13 cellular contexts compared by ENCODE assay signal in the genomic region with DNA sequence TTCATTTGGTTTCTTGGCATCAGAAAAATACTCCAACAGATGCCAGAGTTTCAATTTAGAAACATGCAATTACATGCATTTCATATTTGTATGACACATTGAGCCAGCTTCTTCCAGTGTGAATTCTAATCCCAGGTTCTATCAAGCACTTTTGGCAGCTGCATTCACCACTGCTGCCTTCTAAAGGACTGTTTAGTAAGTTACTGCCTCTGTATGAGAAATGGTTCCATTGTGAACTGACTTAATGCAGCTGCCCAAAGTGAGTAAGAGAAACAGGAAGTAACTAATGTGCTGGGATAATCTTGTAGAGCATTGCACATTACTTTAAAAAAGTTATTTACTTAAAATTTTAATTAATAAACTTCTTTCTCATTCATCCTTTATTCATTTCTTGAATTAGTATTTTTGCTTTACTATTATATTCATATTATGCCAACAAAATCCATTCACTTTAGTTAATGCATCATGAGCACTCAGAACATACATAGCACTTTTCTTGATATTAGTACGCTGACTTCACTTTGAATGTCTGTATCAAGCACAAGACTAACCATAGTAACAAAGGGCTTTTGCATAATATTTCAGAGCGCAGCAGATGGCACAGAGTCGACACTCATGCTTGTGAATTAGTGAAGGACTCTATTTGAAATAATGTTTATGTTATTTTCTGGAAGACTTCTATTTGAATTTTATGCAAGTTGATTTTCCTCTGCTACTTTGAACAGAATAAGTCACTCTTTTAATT. TPM values are rescaled to one million over a fixed set of nuclear protein-coding genes. Genes with fewer than 3 reads are reported as not detected.
DNase-seq lines count a peak whose midpoint lies in the region; ATAC-seq and TF ChIP-seq lines count a peak whose summit lies in the region.
"Had no signal": no experiment of that assay in that cellular context is flagged by ENCODE, and none has a peak within 500 bp of the region (broad histone marks: within the 10 kb centered on the region; RNA-seq: fewer than 3 reads in every experiment).

No MANE protein-coding gene starts in this region.

- H3K9me3 ChIP-seq in left ventricle myocardium inferior (replicated peaks), result peaks cover 16% of the 10 kb centered on the region
- H3K9me3 ChIP-seq: gastrocnemius medialis had no signal

- H3K4me3 Mint-ChIP-seq in progenitor cell of endocrine pancreas (ENCODE audit: low read depth), result no peak overlapping the region
- H3K4me3 Mint-ChIP-seq: activated naive CD8-positive, alpha-beta T cell treated with anti-CD3 and anti-CD28 coated beads, Interleukin-2, amount 50 U/mL, for 24 hours had no signal

- ATAC-seq in Right ventricle myocardium superior (ENCODE audit: poor library complexity) (peak; percentile 25), GM21423 (IDR thresholded peaks at IDR 0.05; ENCODE audit: unreplicated experiment) (no peak)
- ATAC-seq: activated CD4-positive, CD25-positive, alpha-beta regulatory T cell treated with anti-CD3 and anti-CD28 coated beads, Interleukin-2, amount 50 U/mL, for 24 hours; activated naive CD8-positive, alpha-beta T cell treated with anti-CD3 and anti-CD28 coated beads, Interleukin-2, amount 50 U/mL, for 24 hours; gastrocnemius medialis; SK-N-SH treated with all-trans-retinoic acid at 6 μM for 48 hours had no signal

- intact Hi-C loops in Right ventricle myocardium superior (cut with DNase I) (no loop called here), left ventricle myocardium inferior (cut with micrococcal nuclease) (no loop called here)

- no peak overlapping the region for H3K4me3 ChIP-seq in left ventricle myocardium inferior
- H3K4me3 ChIP-seq in epithelial cell of esophagus (ENCODE audit: low read length), result no peak overlapping the region
- H3K4me3 ChIP-seq: gastrocnemius medialis had no signal

- DNase-seq in Right ventricle myocardium superior, result no peak
- DNase-seq in left ventricle myocardium inferior, result no peak
- DNase-seq in RKO (ENCODE audit: low spot score), result peak; percentile 39
- peak; percentile 62 for DNase-seq in epithelial cell of esophagus (ENCODE audit: low read depth)
- peak; percentile 58 for DNase-seq in superior temporal gyrus (ENCODE audit: extremely low spot score)
- DNase-seq in progenitor cell of endocrine pancreas (ENCODE audit: low spot score, unreplicated experiment), result no peak
- no peak for DNase-seq in NCI-H2107 (lab: John Stamatoyannopoulos, UW)
- DNase-seq: activated naive CD8-positive, alpha-beta T cell treated with anti-CD3 and anti-CD28 coated beads, Interleukin-2, amount 50 U/mL, for 24 hours; gastrocnemius medialis; NCI-H187 treated with DMSO at 0.1 percent for 48 hours had no signal

- H3K27ac ChIP-seq in left ventricle myocardium inferior (replicated peaks), result no peak overlapping the region
- H3K27ac ChIP-seq: gastrocnemius medialis had no signal

- TF ChIP-seq CTCF in left ventricle myocardium inferior (IDR thresholded peaks at IDR 0.05; ENCODE audit: borderline replicate concordance), result no peak
- TF ChIP-seq CTCF in epithelial cell of esophagus (IDR thresholded peaks at IDR 0.05; ENCODE audit: insufficient read depth, low read depth, low read length, missing control alignments), result no peak
- TF ChIP-seq CTCF in progenitor cell of endocrine pancreas (IDR thresholded peaks at IDR 0.05; ENCODE audit: unreplicated experiment), result no peak

- no peaks in the 10 kb centered on the region for H3K36me3 ChIP-seq in left ventricle myocardium inferior
- H3K36me3 ChIP-seq: gastrocnemius medialis had no signal

- H3K4me1 Mint-ChIP-seq in progenitor cell of endocrine pancreas (ENCODE audit: low read depth), result peaks cover 11% of the 10 kb centered on the region
- H3K4me1 Mint-ChIP-seq: activated naive CD8-positive, alpha-beta T cell treated with anti-CD3 and anti-CD28 coated beads, Interleukin-2, amount 50 U/mL, for 24 hours had no signal

- no peaks in the 10 kb centered on the region for H3K27me3 Mint-ChIP-seq in progenitor cell of endocrine pancreas
- H3K27me3 Mint-ChIP-seq: activated naive CD8-positive, alpha-beta T cell treated with anti-CD3 and anti-CD28 coated beads, Interleukin-2, amount 50 U/mL, for 24 hours had no signal

- H3K27me3 ChIP-seq in left ventricle myocardium inferior (ENCODE audit: low read depth), result no peaks in the 10 kb centered on the region
- H3K27me3 ChIP-seq: gastrocnemius medialis had no signal

- peaks cover 2% of the 10 kb centered on the region for H3K36me3 Mint-ChIP-seq in progenitor cell of endocrine pancreas (ENCODE audit: insufficient read depth)

- peaks cover 4% of the 10 kb centered on the region for H3K9me3 Mint-ChIP-seq in progenitor cell of endocrine pancreas (ENCODE audit: low read depth)

- H3K4me1 ChIP-seq in left ventricle myocardium inferior, result no peaks in the 10 kb centered on the region
- H3K4me1 ChIP-seq: gastrocnemius medialis had no signal

- H3K27ac Mint-ChIP-seq in progenitor cell of endocrine pancreas, result no peak overlapping the region
- H3K27ac Mint-ChIP-seq: activated naive CD8-positive, alpha-beta T cell treated with anti-CD3 and anti-CD28 coated beads, Interleukin-2, amount 50 U/mL, for 24 hours had no signal

RNA-seq across cellular contexts. Expression of a gene that starts 9.9 kb away (rescaled TPM):
- total RNA-seq in Right ventricle myocardium superior, result 0.91 TPM
- 0.71 TPM for total RNA-seq in left ventricle myocardium inferior
- total RNA-seq in progenitor cell of endocrine pancreas, result not detected in 2 replicates

Comparison
In these comparisons a context has a peak if more than half of its experiments do, and no peak if none do; other contexts are left out.
1. DNase-seq: peak in RKO (single experiment), epithelial cell of esophagus (single experiment) and superior temporal gyrus (single experiment); none in Right ventricle myocardium superior (single experiment), left ventricle myocardium inferior (single experiment), progenitor cell of endocrine pancreas (single experiment) and NCI-H2107 (single experiment).